Comparison of ENCODE assay signal across 12 cellular contexts in genomic region chr1:41800237-41800902, GRCh38.
A peak's percentile ranks its signal among the peaks of the same experiment; 100 is the strongest.
DNase-seq lines count a peak whose midpoint lies in the region; ATAC-seq, FAIRE-seq and TF ChIP-seq lines count a peak whose summit lies in the region.
"Had no signal": no experiment of that assay in that cellular context is flagged by ENCODE, and none has a peak within 500 bp of the region (broad histone marks: within the 10 kb centered on the region; RNA-seq: fewer than 3 reads in every experiment).

No MANE protein-coding gene starts in this region.

- no peak for ATAC-seq in CD4-positive, alpha-beta T cell (ENCODE audit: poor library complexity)
- ATAC-seq in IMR-90 (ENCODE audit: low read depth) (no peak; the same call in 1 of the 2 replicates), heart left ventricle (peak; percentile 44 to 85 (median 78))

- no peaks in the 10 kb centered on the region for H3K9me1 ChIP-seq in IMR-90 (ENCODE audit: insufficient read depth, low read length)

- H3K27me3 Mint-ChIP-seq in CD4-positive, alpha-beta T cell = no peaks in the 10 kb centered on the region
- H3K27me3 Mint-ChIP-seq in chondrocyte (ENCODE audit: low read depth) = no peaks in the 10 kb centered on the region

- no peak for DNase-seq in CD4-positive, alpha-beta T cell
- DNase-seq in GM19239 (ENCODE audit: insufficient read length, low spot score) (no peak), IMR-90 (no peak), heart left ventricle (peak; percentile 21 to 89 (median 80)), 8988T (no peak), chondrocyte (ENCODE audit: low spot score) (no peak), COLO829 (ENCODE audit: low spot score) (no peak), SIG-M5 treated with dmso at 0.1 percent for 504 hours (lab: John Stamatoyannopoulos, UW; ENCODE audit: unreplicated experiment) (no peak)
- DNase-seq: activated CD8-positive, alpha-beta memory T cell treated with anti-CD3 and anti-CD28 coated beads, Interleukin-2, amount 50 U/mL, for 4 hours; effector memory CD4-positive, alpha-beta T cell; retina; stimulated activated naive CD4-positive, alpha-beta T cell treated with Interleukin-2 at 50 U/mL for 16 hours had no signal

- no peak overlapping the region for H2BK5ac ChIP-seq in IMR-90 (ENCODE audit: low read depth, low read length, poor library complexity, severe bottlenecking)

- H2BK15ac ChIP-seq in IMR-90 (ENCODE audit: low read depth, low read length) = no peak overlapping the region

- H3K9me3 ChIP-seq in CD4-positive, alpha-beta T cell (ENCODE audit: control insufficient read depth, low read length) = no peaks in the 10 kb centered on the region
- H3K9me3 ChIP-seq in IMR-90 (ENCODE audit: control insufficient read depth, insufficient read depth, low read length) (no peaks in the 10 kb centered on the region), heart left ventricle (peaks cover 0 to 3% (median 0%) of the 10 kb centered on the region in 12 donors)

- no TSS peak for BruUV-seq in IMR-90 (replicated peaks; lab: Mats Ljungman, UMichigan)

- H4K5ac ChIP-seq in IMR-90 (ENCODE audit: low read depth, low read length) = no peak overlapping the region

- dilution Hi-C loops in IMR-90 (cut with HindIII; ENCODE audit: low sequenced_read_pairs, unreplicated experiment) = no loop called here

- H3K4me1 ChIP-seq in IMR-90 (ENCODE audit: control insufficient read depth, insufficient read depth, low read length) (no peaks in the 10 kb centered on the region; the same call in 1 of the 2 replicates), heart left ventricle (peaks cover 0 to 58% (median 8%) of the 10 kb centered on the region in 12 donors)

- H3K9me3 Mint-ChIP-seq in CD4-positive, alpha-beta T cell = no peaks in the 10 kb centered on the region
- H3K9me3 Mint-ChIP-seq in chondrocyte (ENCODE audit: low read depth) = peaks cover 5% of the 10 kb centered on the region

- no peak for TF ChIP-seq RAD21 in IMR-90 (IDR thresholded peaks at IDR 0.05; ENCODE audit: low read length)

- no peak overlapping the region for H3K14ac ChIP-seq in IMR-90 (replicated peaks; ENCODE audit: low read depth, low read length)

- H3K27ac Mint-ChIP-seq in CD4-positive, alpha-beta T cell = peak overlapping the region; percentile 90
- H3K27ac Mint-ChIP-seq in chondrocyte (ENCODE audit: unreplicated experiment) = no peak overlapping the region

- in situ Hi-C loops in IMR-90 (cut with MboI; ENCODE audit: low sequenced_read_pairs) = no loop called here

- H3K36me3 ChIP-seq in IMR-90 (ENCODE audit: control insufficient read depth, insufficient read depth, low read length) (no peaks in the 10 kb centered on the region), heart left ventricle (no peaks in the 10 kb centered on the region)

- POLR2A ChIA-PET in CD4-positive, alpha-beta T cell (lab: Charles Lee) = no interaction called here
- POLR2A ChIA-PET in IMR-90 (lab: Charles Lee; ENCODE audit: unreplicated experiment) = no interaction called here

- peak; percentile 86 for FAIRE-seq in GM19239 (lab: Jason Lieb, UNC)

- no peak overlapping the region for H4K8ac ChIP-seq in IMR-90 (ENCODE audit: low read depth in 2 of 2, low read length in 2 of 2)

- H3K9ac ChIP-seq in IMR-90 (ENCODE audit: low read depth, low read length) = no peak overlapping the region

- intact Hi-C loops in CD4-positive, alpha-beta T cell (cut with DNase I, micrococcal nuclease) = loop anchor here in 1 of 2 experiments (10.0 kb wide), 3 partner anchors 46 to 226 kb away; no protein-coding TSS in a partner anchor
- intact Hi-C loops in IMR-90 (cut with micrococcal nuclease) = no loop called here
- intact Hi-C loops in heart left ventricle (cut with DNase I) = no loop called here

- H2BK120ac ChIP-seq in IMR-90 (ENCODE audit: low read depth, low read length) = no peak overlapping the region

- WGBS in IMR-90 (ENCODE audit: extremely low coverage in 2 of 2, insufficient read length in 1 of 2), 2 experiments = no CpG with 5 or more reads among the region's 2 CpGs
- WGBS in heart left ventricle, 4 donors = 25 to 56% (median 42%) methylated on average over 2 of the region's 2 CpGs

- H3K18ac ChIP-seq in IMR-90 (ENCODE audit: low read depth, low read length) = no peak overlapping the region

- H3K79me1 ChIP-seq in IMR-90 (ENCODE audit: low read depth in 1 of 2, low read length in 2 of 2) = no peaks in the 10 kb centered on the region

- H3K23ac ChIP-seq in IMR-90 (ENCODE audit: low read depth, low read length) = no peak overlapping the region

- peaks cover 54% of the 10 kb centered on the region for H3K4me1 Mint-ChIP-seq in CD4-positive, alpha-beta T cell (ENCODE audit: low read depth)
- peaks cover 10% of the 10 kb centered on the region for H3K4me1 Mint-ChIP-seq in chondrocyte (ENCODE audit: low read depth)

- H3K4me3 ChIP-seq in IMR-90 (ENCODE audit: insufficient read depth, low read depth, low read length) (no peak overlapping the region), heart left ventricle (no peak overlapping the region)

- H3K56ac ChIP-seq in IMR-90 (ENCODE audit: extremely low read depth, insufficient read depth, low read length) = no peak overlapping the region

- TF ChIP-seq POLR2A in IMR-90 (IDR thresholded peaks at IDR 0.05; ENCODE audit: low read depth, low read length) = no peak
- TF ChIP-seq POLR2A in heart left ventricle (IDR thresholded peaks at IDR 0.05) = no peak

- H3K4me2 ChIP-seq in IMR-90 (ENCODE audit: low read depth, low read length) = no peak overlapping the region

- no peak overlapping the region for H4K91ac ChIP-seq in IMR-90 (ENCODE audit: insufficient read depth, low read depth, low read length)

- no peak for TF ChIP-seq CTCF in CD4-positive, alpha-beta T cell (IDR thresholded peaks at IDR 0.05)
- TF ChIP-seq CTCF in IMR-90 (conservative IDR thresholded peaks at IDR 0.05; ENCODE audit: low read depth, low read length) = no peak
- TF ChIP-seq CTCF in heart left ventricle (IDR thresholded peaks at IDR 0.05) = no peak
- TF ChIP-seq CTCF in chondrocyte (IDR thresholded peaks at IDR 0.05) = no peak

- CTCF ChIA-PET in CD4-positive, alpha-beta T cell (lab: Charles Lee) = no interaction called here
- CTCF ChIA-PET in IMR-90 (lab: Yijun Ruan, JAX) = no interaction called here

- peak overlapping the region; percentile 39 for H2AFZ ChIP-seq in IMR-90 (replicated peaks; ENCODE audit: low read length, poor library complexity)

- no peak overlapping the region for H2AK9ac ChIP-seq in IMR-90 (replicated peaks; ENCODE audit: low read depth, low read length, poor library complexity)

- no peaks in the 10 kb centered on the region for H3K36me3 Mint-ChIP-seq in CD4-positive, alpha-beta T cell (ENCODE audit: low read depth)
- no peaks in the 10 kb centered on the region for H3K36me3 Mint-ChIP-seq in chondrocyte (ENCODE audit: low read depth)

- H3K4me3 Mint-ChIP-seq in CD4-positive, alpha-beta T cell = no peak overlapping the region
- H3K4me3 Mint-ChIP-seq in chondrocyte (ENCODE audit: unreplicated experiment) = no peak overlapping the region

- H2AK5ac ChIP-seq in IMR-90 (ENCODE audit: low read depth, low read length) = no peak overlapping the region

- H3K4ac ChIP-seq in IMR-90 (ENCODE audit: low read depth, low read length) = no peak overlapping the region

- H2BK20ac ChIP-seq in IMR-90 (ENCODE audit: low read depth, low read length) = no peak overlapping the region

- no peaks in the 10 kb centered on the region for H4K20me1 ChIP-seq in IMR-90 (ENCODE audit: insufficient read depth, low read length)

- H3K27me3 ChIP-seq in CD4-positive, alpha-beta T cell (ENCODE audit: control insufficient read depth, insufficient read depth, low read length) = no peaks in the 10 kb centered on the region
- H3K27me3 ChIP-seq in IMR-90 (ENCODE audit: control insufficient read depth, insufficient read depth, low read length) (peaks cover 4% of the 10 kb centered on the region; the same call in 1 of the 2 replicates), heart left ventricle (no peaks in the 10 kb centered on the region)

- no peak overlapping the region for H3K27ac ChIP-seq in CD4-positive, alpha-beta T cell (ENCODE audit: low read depth, low read length)
- H3K27ac ChIP-seq in IMR-90 (ENCODE audit: insufficient read depth, low read length) = no peak overlapping the region
- peak overlapping the region in 1 of 12 donors; percentile 20 for H3K27ac ChIP-seq in heart left ventricle

TF ChIP-seq in IMR-90, 13 proteins besides CTCF, POLR2A, EP300 and RAD21:
- TF ChIP-seq RCOR1 (IDR thresholded peaks at IDR 0.05; ENCODE audit: insufficient replicate concordance, low read length) = no peak
- no peak for TF ChIP-seq MAFK (IDR thresholded peaks at IDR 0.05; ENCODE audit: low read depth, low read length)
- no peak for TF ChIP-seq RFX5 (IDR thresholded peaks at IDR 0.05; ENCODE audit: low read depth, low read length)
- no peak for TF ChIP-seq FOS (IDR thresholded peaks at IDR 0.05; ENCODE audit: low read depth, low read length)
- no peak for TF ChIP-seq BHLHE40 (IDR thresholded peaks at IDR 0.05; ENCODE audit: low read depth, low read length)
- no peak for TF ChIP-seq MAZ (IDR thresholded peaks at IDR 0.05; ENCODE audit: borderline replicate concordance, low read depth, low read length)

Comparison
In these comparisons a context has a peak if more than half of its experiments do, and no peak if none do; other contexts are left out.
1. ATAC-seq: peak in heart left ventricle (4 of 4); none in CD4-positive, alpha-beta T cell (single experiment) and IMR-90 (single experiment).
2. DNase-seq: peak in heart left ventricle (5 of 5); none in CD4-positive, alpha-beta T cell (0 of 10), GM19239 (single experiment), IMR-90 (single experiment), 8988T (single experiment), chondrocyte (single experiment), COLO829 (single experiment) and SIG-M5 treated with dmso at 0.1 percent for 504 hours (single experiment).